ENCODE assay signal across 1 cellular context in genomic region chr4:128810871-128811570, GRCh38.
TF ChIP-seq lines count a peak whose summit lies in the region.

No MANE protein-coding gene starts in this region.

TF ChIP-seq in SK-N-SH, 30 proteins besides CTCF, POLR2A, EP300 and RAD21 (continued from another document):
- TF ChIP-seq REST (IDR thresholded peaks at IDR 0.05; ENCODE audit: low read depth, low read length) = no peak
- TF ChIP-seq PBX3 (IDR thresholded peaks at IDR 0.05) = no peak
- 0 out of 2 replicates have a peak, but pooled peaks have one; percentile 41 for TF ChIP-seq USF1 (IDR thresholded peaks at IDR 0.05; ENCODE audit: borderline replicate concordance, low read depth)
- 0 out of 2 replicates have a peak, but pooled peaks have one; percentile 29 for TF ChIP-seq FOXM1 (IDR thresholded peaks at IDR 0.05; ENCODE audit: low read depth)
- TF ChIP-seq EZH2phosphoT487 (IDR thresholded peaks at IDR 0.05; ENCODE audit: borderline replicate concordance, low read depth) = no peak
- TF ChIP-seq ELF1 (IDR thresholded peaks at IDR 0.05) = peak; percentile 45; the same call in 1 of the 2 replicates
- no peak for TF ChIP-seq RFX5 (IDR thresholded peaks at IDR 0.05; ENCODE audit: low read length)
- TF ChIP-seq ZBTB33 (IDR thresholded peaks at IDR 0.05; ENCODE audit: borderline replicate concordance, low read depth) = 0 out of 2 replicates have a peak, but pooled peaks have one; percentile 43
- no peak for TF ChIP-seq GATA2 (CRISPR knock-in tag; IDR thresholded peaks at IDR 0.05)
